Comparison of ENCODE assay signal across 9 cellular contexts in genomic region chr20:40687384-40688128, GRCh38. TPM values are rescaled to one million over a fixed set of nuclear protein-coding genes. Genes with fewer than 3 reads are reported as not detected.
DNase-seq lines count a peak whose midpoint lies in the region; ATAC-seq, FAIRE-seq and TF ChIP-seq lines count a peak whose summit lies in the region.
"Had no signal": no experiment of that assay in that cellular context is flagged by ENCODE, and none has a peak within 500 bp of the region (broad histone marks: within the 10 kb centered on the region; RNA-seq: fewer than 3 reads in every experiment).

No MANE protein-coding gene starts in this region.

- peaks cover 43 to 57% of the 10 kb centered on the region in 2 experiments for H3K4me1 Mint-ChIP-seq in H9
- peaks cover 3% of the 10 kb centered on the region for H3K4me1 Mint-ChIP-seq in astrocyte (ENCODE audit: low read depth, unreplicated experiment)

- H4K91ac ChIP-seq in H9 (ENCODE audit: insufficient read length, low read depth, low read length): no peak overlapping the region

- no peak overlapping the region for H2BK20ac ChIP-seq in H9 (ENCODE audit: low read depth, low read length, poor library complexity, severe bottlenecking)

- no peaks in the 10 kb centered on the region for H3K79me1 ChIP-seq in H9 (ENCODE audit: insufficient read depth, low read depth, low read length, poor library complexity, severe bottlenecking)

- no peak overlapping the region for H3K9ac ChIP-seq in H9 (ENCODE audit: extremely low read depth, insufficient read length, low read length)
- H3K9ac ChIP-seq in astrocyte (ENCODE audit: low read length): peak overlapping the region; percentile 47

- DNase-seq in H9 (peak; percentile 58), astrocyte (ENCODE audit: low read depth) (peak; percentile 19), iPS DF 6.9 (ENCODE audit: low read depth, low spot score) (no peak), gastrocnemius medialis (peak; percentile 70 to 75), frontal cortex (ENCODE audit: low spot score in 2 of 2) (no peak), GM20000 (ENCODE audit: low spot score) (no peak)
- DNase-seq in activated naive CD4-positive, alpha-beta T cell treated with Interleukin-2 at 50 U/mL for 16 hours: no peak

- no peaks in the 10 kb centered on the region for H3K36me3 ChIP-seq in astrocyte (ENCODE audit: insufficient read depth, low read length)
- H3K36me3 ChIP-seq in iPS DF 6.9 (ENCODE audit: control insufficient read depth, insufficient read depth, low read length): no peaks in the 10 kb centered on the region
- H3K36me3 ChIP-seq in gastrocnemius medialis: no peaks in the 10 kb centered on the region

- peak overlapping the region; percentile 50 for H3K4me3 ChIP-seq in astrocyte (ENCODE audit: insufficient read depth, low read depth, low read length)
- H3K4me3 ChIP-seq in iPS DF 6.9 (ENCODE audit: low read length): peak overlapping the region; percentile 41; the same call in 1 of the 2 replicates
- peak overlapping the region; percentile 69 to 98 (median 80) for H3K4me3 ChIP-seq in gastrocnemius medialis

- H3K9me3 Mint-ChIP-seq in H9 (peaks cover 0 to 5% of the 10 kb centered on the region in 2 experiments; a peak in 3 of 5 replicates), astrocyte (ENCODE audit: unreplicated experiment) (peaks cover 3% of the 10 kb centered on the region)

- H3K27me3 ChIP-seq in H9 (ENCODE audit: insufficient read depth, low read length) (peaks cover 85% of the 10 kb centered on the region), astrocyte (ENCODE audit: insufficient read depth, low read length) (peaks cover 73% of the 10 kb centered on the region), iPS DF 6.9 (ENCODE audit: control insufficient read depth, insufficient read depth, low read length) (peaks cover 82% of the 10 kb centered on the region), gastrocnemius medialis (peaks cover 12 to 21% (median 21%) of the 10 kb centered on the region in 3 donors)

- H2BK15ac ChIP-seq in H9 (ENCODE audit: low read depth, low read length): no peak overlapping the region

- H3K79me2 ChIP-seq in H9 (ENCODE audit: insufficient read depth, low read length) (no peaks in the 10 kb centered on the region), astrocyte (ENCODE audit: insufficient read depth, low read length) (no peaks in the 10 kb centered on the region)

- H3K27me3 Mint-ChIP-seq in H9 (ENCODE audit: low read depth) (peaks cover 96% of the 10 kb centered on the region), astrocyte (ENCODE audit: low read depth, unreplicated experiment) (peaks cover 72% of the 10 kb centered on the region)

- H3K4me2 ChIP-seq in H9 (ENCODE audit: insufficient read depth, insufficient read length, low read length) (peak overlapping the region; percentile 62), astrocyte (ENCODE audit: low read length) (peak overlapping the region; percentile 97)

- no peak overlapping the region for H3K18ac ChIP-seq in H9 (ENCODE audit: insufficient read length, low read depth, low read length)

- H3K4ac ChIP-seq in H9 (ENCODE audit: low read depth, low read length): no peak overlapping the region

- no peak overlapping the region for H2AK5ac ChIP-seq in H9 (ENCODE audit: insufficient read length, low read length)

- H3K4me3 Mint-ChIP-seq in H9 (peak overlapping the region; percentile 50 to 85), astrocyte (ENCODE audit: unreplicated experiment) (peak overlapping the region; percentile 86)

- H3K9me3 ChIP-seq in H9 (ENCODE audit: control insufficient read depth, low read depth, low read length): no peaks in the 10 kb centered on the region
- H3K9me3 ChIP-seq in astrocyte (ENCODE audit: insufficient read depth, low read depth, low read length): no peaks in the 10 kb centered on the region
- no peaks in the 10 kb centered on the region for H3K9me3 ChIP-seq in iPS DF 6.9 (ENCODE audit: control insufficient read depth, insufficient read depth, low read length)
- no peaks in the 10 kb centered on the region for H3K9me3 ChIP-seq in gastrocnemius medialis

- no CpG with 5 or more reads among the region's 62 CpGs for WGBS in H9 (ENCODE audit: extremely low coverage, insufficient read length, low lambda C conversion rate)
- WGBS in iPS DF 6.9 (ENCODE audit: insufficient coverage, insufficient read length): no CpG with 5 or more reads among the region's 62 CpGs

- peaks cover 21% of the 10 kb centered on the region for H3K23me2 ChIP-seq in H9 (ENCODE audit: insufficient read length, low read depth, low read length, poor library complexity, severe bottlenecking)

- H3K27ac ChIP-seq in H9 (ENCODE audit: insufficient read length, low read depth, low read length): no peak overlapping the region
- H3K27ac ChIP-seq in astrocyte (ENCODE audit: low read depth, low read length): no peak overlapping the region
- no peak overlapping the region for H3K27ac ChIP-seq in iPS DF 6.9 (ENCODE audit: low read length)
- H3K27ac ChIP-seq in gastrocnemius medialis: peak overlapping the region; percentile 91 to 99 (median 95)

- H3K56ac ChIP-seq in H9 (ENCODE audit: insufficient read length, low read depth, low read length): no peak overlapping the region

- no peak overlapping the region for H4K5ac ChIP-seq in H9 (ENCODE audit: insufficient read length, low read depth, low read length)

- no peak overlapping the region for H2BK120ac ChIP-seq in H9 (ENCODE audit: low read depth, low read length, poor library complexity, severe bottlenecking)

- H3K36me3 Mint-ChIP-seq in H9 (ENCODE audit: insufficient read depth in 1 of 3, low read depth in 3 of 3): no peaks in the 10 kb centered on the region; a peak in 1 of 7 replicates
- peaks cover 6% of the 10 kb centered on the region for H3K36me3 Mint-ChIP-seq in astrocyte (ENCODE audit: low read depth, unreplicated experiment)

- ATAC-seq in gastrocnemius medialis (peak; percentile 13 to 16), HG03025 (IDR thresholded peaks at IDR 0.05; ENCODE audit: low FRiP score, unreplicated experiment) (no peak)

- no peak overlapping the region for H3K23ac ChIP-seq in H9 (ENCODE audit: insufficient read length, low read depth, low read length)

- H2BK12ac ChIP-seq in H9 (ENCODE audit: insufficient read length, low read depth, low read length): no peak overlapping the region

- H3T11ph ChIP-seq in H9 (ENCODE audit: low read length): no peak overlapping the region

- no peak overlapping the region for H2BK5ac ChIP-seq in H9 (ENCODE audit: insufficient read length, low read length)

- intact Hi-C loops in gastrocnemius medialis (cut with DNase I; ENCODE audit: low total_unique reads): loop anchor here (2.0 to 5.0 kb wide), 3 partner anchors 33 to 525 kb away; no protein-coding TSS in a partner anchor

- TF ChIP-seq CTCF in H9 (conservative IDR thresholded peaks at IDR 0.05): no peak
- no peak for TF ChIP-seq CTCF in astrocyte (IDR thresholded peaks at IDR 0.05; ENCODE audit: insufficient read depth, low read depth, low read length)
- no peak for TF ChIP-seq CTCF in gastrocnemius medialis (IDR thresholded peaks at IDR 0.05 in 4 of 5, conservative IDR thresholded peaks at IDR 0.05 in 1 of 5)
- TF ChIP-seq CTCF in GM20000 (IDR thresholded peaks at IDR 0.05; ENCODE audit: extremely low read depth, missing control alignments): no peak

- no peak overlapping the region for H4K8ac ChIP-seq in H9 (replicated peaks; ENCODE audit: insufficient read length, low read depth, low read length)

- H3K14ac ChIP-seq in H9 (ENCODE audit: insufficient read depth, low read length): no peak overlapping the region

- H3K4me1 ChIP-seq in H9 (ENCODE audit: insufficient read depth, low read length): no peaks in the 10 kb centered on the region
- H3K4me1 ChIP-seq in astrocyte (ENCODE audit: insufficient read depth, low read length): peaks cover 23% of the 10 kb centered on the region
- peaks cover 15% of the 10 kb centered on the region for H3K4me1 ChIP-seq in iPS DF 6.9 (ENCODE audit: control insufficient read depth, insufficient read depth, low read length)
- H3K4me1 ChIP-seq in gastrocnemius medialis: peaks cover 22 to 27% of the 10 kb centered on the region in 2 donors

- no peak overlapping the region for H2AFZ ChIP-seq in H9 (ENCODE audit: low read length)
- peak overlapping the region; percentile 77 for H2AFZ ChIP-seq in astrocyte (ENCODE audit: low read depth, low read length)

- no peak for FAIRE-seq in astrocyte (lab: Jason Lieb, UNC)
- FAIRE-seq in frontal cortex (lab: Jason Lieb, UNC): no peak
- FAIRE-seq: colon had no signal

- no peaks in the 10 kb centered on the region for H4K20me1 ChIP-seq in H9 (ENCODE audit: control insufficient read depth, insufficient read depth, insufficient read length)
- H4K20me1 ChIP-seq in astrocyte (ENCODE audit: insufficient read depth, low read length): peaks cover 21% of the 10 kb centered on the region

- in situ Hi-C loops in gastrocnemius medialis (cut with MboI; ENCODE audit: low sequenced_read_pairs in 4 of 4): loop anchor here (25.0 kb wide), 4 partner anchors 400 to 800 kb away; no protein-coding TSS in a partner anchor

- H3K27ac Mint-ChIP-seq in H9 (no peak overlapping the region), astrocyte (ENCODE audit: unreplicated experiment) (peak overlapping the region; percentile 53)

- peak; percentile 38 to 51 for TF ChIP-seq POLR2A in gastrocnemius medialis (IDR thresholded peaks at IDR 0.05)

RNA-seq across cellular contexts. Expression of gene MAFB, which starts 1.5 kb away (rescaled TPM):
- 0.85 and 1.0 TPM in 2 replicates for total RNA-seq in H9 (2021)
- 2.9 TPM in 2 replicates for total RNA-seq in astrocyte
- 10 to 100 TPM; 15.4 to 24.9 (median 18.6) TPM for total RNA-seq in gastrocnemius medialis
- 7.3 TPM for total RNA-seq in frontal cortex

Comparison
In these comparisons a context has a peak if more than half of its experiments do, and no peak if none do; other contexts are left out.
1. DNase-seq: peak in H9 (single experiment), astrocyte (single experiment) and gastrocnemius medialis (2 of 2); none in iPS DF 6.9 (single experiment), activated naive CD4-positive, alpha-beta T cell treated with Interleukin-2 at 50 U/mL for 16 hours (single experiment), frontal cortex (0 of 2) and GM20000 (single experiment).
2. H3K27ac ChIP-seq: peak in gastrocnemius medialis (4 of 4); none in H9 (single experiment), astrocyte (single experiment) and iPS DF 6.9 (single experiment).
3. Peak in every context shown above with its lines, with median percentiles within 50 percentile points of each other: H3K4me3 ChIP-seq.